ENCODE assay signal across 12 cellular contexts in the genomic region with DNA sequence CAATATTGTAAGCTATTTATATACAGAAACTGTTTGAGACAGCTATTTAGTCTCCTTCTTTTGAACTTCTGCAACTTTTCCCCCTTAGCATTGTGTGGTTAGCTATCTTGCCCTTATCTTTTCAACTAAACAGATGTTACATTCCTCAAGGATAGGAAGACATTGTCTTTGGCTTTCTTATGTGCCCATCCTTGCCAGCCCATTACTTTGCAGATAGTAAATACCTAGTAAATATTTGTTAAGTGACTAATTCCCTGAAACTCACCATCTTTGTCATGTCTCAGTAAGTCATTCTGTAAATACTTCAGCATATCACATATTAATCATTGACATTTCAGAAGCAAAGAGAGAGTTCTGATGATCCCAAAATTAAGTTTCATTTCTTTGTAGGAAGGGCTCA.
DNase-seq lines count a peak whose midpoint lies in the region; ATAC-seq and TF ChIP-seq lines count a peak whose summit lies in the region.
"Had no signal": no experiment of that assay in that cellular context is flagged by ENCODE, and none has a peak within 500 bp of the region (broad histone marks: within the 10 kb centered on the region; RNA-seq: fewer than 3 reads in every experiment).

No MANE protein-coding gene starts in this region.

- intact Hi-C loops in PC-9 (cut with micrococcal nuclease; ENCODE audit: unreplicated experiment): no loop called here
- intact Hi-C loops in Right ventricle myocardium superior (cut with DNase I): no loop called here

- H3K79me2 ChIP-seq in PC-9 (ENCODE audit: low read depth) (no peaks in the 10 kb centered on the region), hepatocyte (no peaks in the 10 kb centered on the region)

- H3K4me3 ChIP-seq in PC-9 (no peak overlapping the region), hepatocyte (no peak overlapping the region)

- H2AFZ ChIP-seq in PC-9: no peak overlapping the region
- H2AFZ ChIP-seq in hepatocyte: no peak overlapping the region

- no peaks in the 10 kb centered on the region for H3K9me2 ChIP-seq in PC-9 (ENCODE audit: insufficient read depth)
- no peaks in the 10 kb centered on the region for H3K9me2 ChIP-seq in hepatocyte (replicated peaks; ENCODE audit: insufficient read depth)

- no peaks in the 10 kb centered on the region for H4K20me1 ChIP-seq in PC-9 (ENCODE audit: insufficient read depth)
- no peaks in the 10 kb centered on the region for H4K20me1 ChIP-seq in hepatocyte (ENCODE audit: insufficient read depth, poor library complexity, severe bottlenecking)

- POLR2A ChIA-PET in PC-9 (lab: Charles Lee; ENCODE audit: unreplicated experiment): no interaction called here

- BruUV-seq in PC-9 (replicated peaks; lab: Mats Ljungman, UMichigan): no TSS peak

- no peaks in the 10 kb centered on the region for H3K36me3 ChIP-seq in PC-9 (ENCODE audit: low read depth)
- no peaks in the 10 kb centered on the region for H3K36me3 ChIP-seq in hepatocyte (replicated peaks; ENCODE audit: insufficient read depth, low read depth)

- H3K27ac ChIP-seq in PC-9 (no peak overlapping the region), hepatocyte (peak overlapping the region; percentile 81)
- H3K27ac ChIP-seq: HL-60 had no signal

- CTCF ChIA-PET in PC-9 (lab: Charles Lee): no interaction called here

- TF ChIP-seq CTCF in PC-9 (conservative IDR thresholded peaks at IDR 0.05) (no peak), hepatocyte (IDR thresholded peaks at IDR 0.05; ENCODE audit: poor library complexity) (no peak)

- no peaks in the 10 kb centered on the region for H3F3A ChIP-seq in PC-9 (ENCODE audit: insufficient read depth, low read depth)

- ATAC-seq in HG02943 (IDR thresholded peaks at IDR 0.05; ENCODE audit: low read depth, unreplicated experiment): peak; percentile 47
- no peak for ATAC-seq in HG03565 (IDR thresholded peaks at IDR 0.05; ENCODE audit: unreplicated experiment)
- no peak for ATAC-seq in Right ventricle myocardium superior (ENCODE audit: poor library complexity)
- ATAC-seq: left ventricle myocardium superior had no signal

- no peaks in the 10 kb centered on the region for H3K9me3 ChIP-seq in PC-9 (ENCODE audit: insufficient read depth, low read depth)
- no peaks in the 10 kb centered on the region for H3K9me3 ChIP-seq in hepatocyte (ENCODE audit: low read depth)

- peak; percentile 69 for DNase-seq in EH (ENCODE audit: low read depth)
- DNase-seq in PC-9: peak; percentile 3 to 76
- no peak for DNase-seq in hepatocyte (ENCODE audit: low spot score)
- DNase-seq in Right ventricle myocardium superior: no peak
- no peak for DNase-seq in dermis blood vessel endothelial cell
- no peak for DNase-seq in NCI-H345 (lab: John Stamatoyannopoulos, UW)
- DNase-seq: CD4-positive, alpha-beta memory T cell; left ventricle myocardium superior; NCI-H2171 had no signal

- H3K4me2 ChIP-seq in PC-9 (peak overlapping the region; percentile 28; the same call in 1 of the 2 replicates), hepatocyte (peak overlapping the region; percentile 20)

- H3K27me3 ChIP-seq in PC-9 (ENCODE audit: insufficient read depth, low read depth) (no peaks in the 10 kb centered on the region), hepatocyte (no peaks in the 10 kb centered on the region)

- H3K4me1 ChIP-seq in PC-9 (replicated peaks; ENCODE audit: insufficient read depth): peaks cover 20% of the 10 kb centered on the region
- peaks cover 18% of the 10 kb centered on the region for H3K4me1 ChIP-seq in hepatocyte (ENCODE audit: insufficient read depth)

Comparison
In these comparisons a context has a peak if more than half of its experiments do, and no peak if none do; other contexts are left out.
1. DNase-seq: peak in EH (single experiment) and PC-9 (2 of 2); none in hepatocyte (single experiment), Right ventricle myocardium superior (single experiment), dermis blood vessel endothelial cell (single experiment) and NCI-H345 (single experiment).